Comparison of ENCODE assay signal across 9 cellular contexts in genomic region chr15:96442076-96442475, GRCh38.
"Had no signal": no experiment of that assay in that cellular context is flagged by ENCODE, and none has a peak within 500 bp of the region (broad histone marks: within the 10 kb centered on the region; RNA-seq: fewer than 3 reads in every experiment).

No MANE protein-coding gene starts in this region.

- H3K9ac ChIP-seq: GM23248 had no signal

- DNase-seq: GM23248, GOT3, H7, H9, HCEC 1CT, HFFc6 had no signal

- H3K4me3 ChIP-seq: GM23248, GM23338, HAP-1 had no signal

- H3K36me3 ChIP-seq: HAP-1 had no signal

- H3K9me3 ChIP-seq: HAP-1 had no signal

- H3K4me1 ChIP-seq: HAP-1 had no signal

- H2AFZ ChIP-seq: GM23248, GM23338 had no signal

- ATAC-seq: GM23338, HCT116 had no signal

- H3K27ac ChIP-seq: GM23248 had no signal

- H3K4me2 ChIP-seq: GM23338 had no signal
